Comparison of ENCODE assay signal across 1 cellular context in genomic region chr6:146881228-146882181, GRCh38.
A peak's percentile ranks its signal among the peaks of the same experiment; 100 is the strongest.
TF ChIP-seq lines count a peak whose summit lies in the region.

No MANE protein-coding gene starts in this region.

TF ChIP-seq in K562, 482 proteins besides CTCF, POLR2A, EP300 and RAD21 (continued from another document):
- no peak for TF ChIP-seq ERF (CRISPR knock-in tag; IDR thresholded peaks at IDR 0.05)
- no peak for TF ChIP-seq MED1 (CRISPR knock-in tag; IDR thresholded peaks at IDR 0.05; ENCODE audit: borderline replicate concordance)
- no peak for TF ChIP-seq CSDE1 (IDR thresholded peaks at IDR 0.05)
- no peak; the same call in 1 of the 2 replicates for TF ChIP-seq CREB3 (tag; conservative IDR thresholded peaks at IDR 0.05; ENCODE audit: low read depth)
- TF ChIP-seq TEAD4 (IDR thresholded peaks at IDR 0.05; ENCODE audit: low read length), result no peak; the same call in 1 of the 2 replicates
- no peak for TF ChIP-seq TEAD4 (CRISPR knock-in tag; IDR thresholded peaks at IDR 0.05; ENCODE audit: borderline replicate concordance)
- no peak for TF ChIP-seq E2F4 (CRISPR knock-in tag; IDR thresholded peaks at IDR 0.05; ENCODE audit: low read depth)
- TF ChIP-seq SRSF7 (optimal IDR thresholded peaks at IDR 0.05; ENCODE audit: low read depth, low read length), result no peak
- TF ChIP-seq KDM1A (IDR thresholded peaks at IDR 0.05), result peak; percentile 87 to 90
- TF ChIP-seq NFE2 (IDR thresholded peaks at IDR 0.05; ENCODE audit: low read depth), result peak; percentile 73
- no peak for TF ChIP-seq ZNF217 (CRISPR knock-in tag; IDR thresholded peaks at IDR 0.05)
- no peak for TF ChIP-seq ZNF445 (CRISPR knock-in tag; IDR thresholded peaks at IDR 0.05; ENCODE audit: low read depth)
- TF ChIP-seq CXXC5 (CRISPR knock-in tag; IDR thresholded peaks at IDR 0.05), result peak; percentile 63
- TF ChIP-seq ETS1 (conservative IDR thresholded peaks at IDR 0.05; ENCODE audit: control insufficient read depth, low read depth, low read length), result no peak
- no peak for TF ChIP-seq ZBTB1 (CRISPR knock-in tag; IDR thresholded peaks at IDR 0.05; ENCODE audit: borderline replicate concordance, low read depth)
- peak; percentile 63 to 65; a peak in 3 of 4 replicates for TF ChIP-seq FOXK2 (conservative IDR thresholded peaks at IDR 0.05 in 1 of 2, IDR thresholded peaks at IDR 0.05 in 1 of 2; ENCODE audit: low read depth in 2 of 2)
- 0 out of 2 replicates have a peak, but pooled peaks have one; percentile 17 for TF ChIP-seq STAT5A (IDR thresholded peaks at IDR 0.05; ENCODE audit: borderline replicate concordance, low read length)
- no peak for TF ChIP-seq PHF20 (IDR thresholded peaks at IDR 0.05; ENCODE audit: partially characterized antibody)
- no peak for TF ChIP-seq ZNF431 (CRISPR knock-in tag; IDR thresholded peaks at IDR 0.05)
- no peak for TF ChIP-seq ZNF212 (CRISPR knock-in tag; IDR thresholded peaks at IDR 0.05)
- no peak for TF ChIP-seq HIVEP1 (CRISPR knock-in tag; IDR thresholded peaks at IDR 0.05)
